Comparison of ENCODE assay signal across 32 cellular contexts in genomic region chr9:135624282-135624681, GRCh38. TPM values are rescaled to one million over a fixed set of nuclear protein-coding genes. Genes with fewer than 3 reads are reported as not detected.
"Had no signal": no experiment of that assay in that cellular context is flagged by ENCODE, and none has a peak within 500 bp of the region (broad histone marks: within the 10 kb centered on the region; RNA-seq: fewer than 3 reads in every experiment).

No MANE protein-coding gene starts in this region.

- DNase-seq: stimulated activated CD4-positive, alpha-beta T cell treated with anti-CD3 and anti-CD28 coated beads, Interleukin-2, amount 100 ng/mL, for 48 hours; stimulated activated CD4-positive, alpha-beta T cell treated with anti-CD3 and anti-CD28 coated beads, Interleukin-4, amount 100 ng/mL, for 1 hour; stimulated activated CD4-positive, alpha-beta T cell treated with anti-CD3 and anti-CD28 coated beads, Interleukin-4, amount 100 ng/mL, for 24 hours; stimulated activated CD4-positive, alpha-beta T cell treated with anti-CD3 and anti-CD28 coated beads, Interleukin-4, amount 100 ng/mL, for 4 hours; stimulated activated CD8-positive, alpha-beta memory T cell treated with anti-CD3 and anti-CD28 coated beads, Interleukin-4, amount 100 ng/mL, for 48 hours; stimulated activated naive B cell treated with anti-CD40 and anti-IgM and Interleukin-4, amounts not matched to agents 10 μg/mL and 1 μg/mL and 100 μg/mL, for 72 hours; stimulated activated naive CD4-positive, alpha-beta T cell; stimulated activated naive CD4-positive, alpha-beta T cell treated with Interleukin-2 at 50 U/mL for 16 hours; stimulated activated naive CD8-positive, alpha-beta T cell treated with anti-CD3 and anti-CD28 coated beads, Interleukin-15, amount 100 ng/mL, for 72 hours; stimulated activated naive CD8-positive, alpha-beta T cell treated with anti-CD3 and anti-CD28 coated beads, Interleukin-15, Interleukin-2, amounts not matched to agents 100 U/mL and 50 U/mL, for 24 hours; stomach; substantia nigra; testis; thyroid gland; tibial artery; transverse colon; trophoblast cell; upper lobe of left lung; upper lobe of right lung; uterus had no signal

- H3K36me3 Mint-ChIP-seq: stimulated activated effector memory CD8-positive, alpha-beta T cell treated with anti-CD3 and anti-CD28 coated beads, Interleukin-12 subunit alpha, Interleukin-12 subunit beta, amount 100 ng/mL, for 72 hours; stimulated activated memory B cell treated with anti-CD40 and anti-IgM and Interleukin-4, amounts not matched to agents 10 μg/mL and 1 μg/mL and 100 μg/mL, for 72 hours; stimulated activated naive B cell treated with anti-CD40 and anti-IgM and Interleukin-4, amounts not matched to agents 10 μg/mL and 1 μg/mL and 100 μg/mL, for 72 hours; type B pancreatic cell had no signal

- H3K27ac Mint-ChIP-seq: stimulated activated effector memory CD8-positive, alpha-beta T cell treated with anti-CD3 and anti-CD28 coated beads, Interleukin-12 subunit alpha, Interleukin-12 subunit beta, amount 100 ng/mL, for 72 hours; stimulated activated memory B cell treated with anti-CD40 and anti-IgM and Interleukin-4, amounts not matched to agents 10 μg/mL and 1 μg/mL and 100 μg/mL, for 72 hours; stimulated activated naive B cell treated with anti-CD40 and anti-IgM and Interleukin-4, amounts not matched to agents 10 μg/mL and 1 μg/mL and 100 μg/mL, for 72 hours; stimulated activated naive CD8-positive, alpha-beta T cell treated with anti-CD3 and anti-CD28 coated beads, Interleukin-15, amount 100 ng/mL, for 72 hours; stimulated activated naive CD8-positive, alpha-beta T cell treated with anti-CD3 and anti-CD28 coated beads, Interleukin-15, Interleukin-2, amounts not matched to agents 100 ng/mL and 50 ng/mL, for 24 hours; type B pancreatic cell had no signal

- H3K27ac ChIP-seq: stomach, suprapubic skin, testis, thoracic aorta, thyroid gland, tibial artery, tibial nerve, transverse colon, upper lobe of left lung, upper lobe of right lung, uterus, vagina had no signal

- H3K4me3 Mint-ChIP-seq: stimulated activated effector memory CD8-positive, alpha-beta T cell treated with anti-CD3 and anti-CD28 coated beads, Interleukin-12 subunit alpha, Interleukin-12 subunit beta, amount 100 ng/mL, for 72 hours; stimulated activated memory B cell treated with anti-CD40 and anti-IgM and Interleukin-4, amounts not matched to agents 10 μg/mL and 1 μg/mL and 100 μg/mL, for 72 hours; stimulated activated naive B cell treated with anti-CD40 and anti-IgM and Interleukin-4, amounts not matched to agents 10 μg/mL and 1 μg/mL and 100 μg/mL, for 72 hours; stimulated activated naive CD8-positive, alpha-beta T cell treated with anti-CD3 and anti-CD28 coated beads, Interleukin-15, amount 100 ng/mL, for 72 hours; stimulated activated naive CD8-positive, alpha-beta T cell treated with anti-CD3 and anti-CD28 coated beads, Interleukin-15, Interleukin-2, amounts not matched to agents 100 ng/mL and 50 ng/mL, for 24 hours; type B pancreatic cell had no signal

- H3K4me1 ChIP-seq: stomach, suprapubic skin, testis, tibial artery, tibial nerve, transverse colon, upper lobe of left lung, upper lobe of right lung, uterus, vagina had no signal

- H3K9me3 ChIP-seq: testis, thyroid gland, upper lobe of right lung had no signal

- H3K36me3 ChIP-seq: stomach, suprapubic skin, thoracic aorta, thyroid gland, tibial artery, tibial nerve, transverse colon, upper lobe of left lung, upper lobe of right lung, uterus, vagina had no signal

- H3K4me1 Mint-ChIP-seq: stimulated activated effector memory CD8-positive, alpha-beta T cell treated with anti-CD3 and anti-CD28 coated beads, Interleukin-12 subunit alpha, Interleukin-12 subunit beta, amount 100 ng/mL, for 72 hours; stimulated activated memory B cell treated with anti-CD40 and anti-IgM and Interleukin-4, amounts not matched to agents 10 μg/mL and 1 μg/mL and 100 μg/mL, for 72 hours; stimulated activated naive B cell treated with anti-CD40 and anti-IgM and Interleukin-4, amounts not matched to agents 10 μg/mL and 1 μg/mL and 100 μg/mL, for 72 hours; stimulated activated naive CD8-positive, alpha-beta T cell treated with anti-CD3 and anti-CD28 coated beads, Interleukin-15, amount 100 ng/mL, for 72 hours had no signal

- H3K27me3 ChIP-seq: testis, thyroid gland, upper lobe of left lung, uterus, vagina had no signal

- H3K9me3 Mint-ChIP-seq: type B pancreatic cell had no signal

- H3K4me3 ChIP-seq: stomach, suprapubic skin, testis, thoracic aorta, thyroid gland, tibial artery, tibial nerve, transverse colon, upper lobe of left lung, upper lobe of right lung, uterus, vagina had no signal

- ATAC-seq: stimulated activated effector memory CD8-positive, alpha-beta T cell treated with anti-CD3 and anti-CD28 coated beads, Interleukin-12 subunit alpha, Interleukin-12 subunit beta, amount 100 ng/mL, for 72 hours; stimulated activated memory B cell treated with anti-CD40 and anti-IgM and Interleukin-4, amounts not matched to agents 10 μg/mL and 1 μg/mL and 100 μg/mL, for 72 hours; stimulated activated naive B cell treated with anti-CD40 and anti-IgM and Interleukin-4, amounts not matched to agents 10 μg/mL and 1 μg/mL and 100 μg/mL, for 72 hours; stimulated activated naive CD8-positive, alpha-beta T cell treated with anti-CD3 and anti-CD28 coated beads, Interleukin-15, amount 100 ng/mL, for 72 hours; stimulated activated naive CD8-positive, alpha-beta T cell treated with anti-CD3 and anti-CD28 coated beads, Interleukin-15, Interleukin-2, amounts not matched to agents 100 U/mL and 50 U/mL, for 24 hours; upper lobe of right lung had no signal

RNA-seq across cellular contexts. Expression of gene GLT6D1, which starts 15.1 kb away (rescaled TPM):
- total RNA-seq: stomach, subcutaneous adipose tissue, suprapubic skin, temporal lobe, thoracic aorta, thyroid gland, tibial nerve, transverse colon, upper lobe of left lung, upper lobe of right lung, ureter, urinary bladder, uterus, vagina had no signal

RNA-seq across cellular contexts. Expression of gene LCN9, which starts 38.8 kb away (rescaled TPM):
- total RNA-seq: stomach, subcutaneous adipose tissue, suprapubic skin, temporal lobe, thoracic aorta, thyroid gland, tibial nerve, transverse colon, upper lobe of left lung, upper lobe of right lung, ureter, urinary bladder, uterus, vagina had no signal
